In genomic region chr1:231656741-231657140, GRCh38 we compare ENCODE assay signal across 35 cellular contexts.
"Had no signal": no experiment of that assay in that cellular context is flagged by ENCODE, and none has a peak within 500 bp of the region (broad histone marks: within the 10 kb centered on the region; RNA-seq: fewer than 3 reads in every experiment).

No MANE protein-coding gene starts in this region.

- H3K27me3 ChIP-seq: MG63 had no signal

- H3K4me3 ChIP-seq: MG63 had no signal

- H3K9ac ChIP-seq: KMS-11 had no signal

- H3K36me3 ChIP-seq: MG63 had no signal

- DNase-seq: Karpas-422, Kasumi-1, MG63, MM.1S, MV-4-11, NCI-H1092, NCI-H1092 treated with DMSO at 0.1 percent for 48 hours, NCI-H1105, NCI-H1105 treated with DMSO at 0.1 percent for 48 hours, NCI-H1417, NCI-H1417 treated with DMSO at 0.1 percent for 48 hours, NCI-H1436, NCI-H1436 treated with DMSO at 0.1 percent for 48 hours, NCI-H146, NCI-H1694, NCI-H1694 treated with DMSO at 0.1 percent for 48 hours, NCI-H187, NCI-H187 treated with DMSO at 0.1 percent for 48 hours, NCI-H1930, NCI-H2029, NCI-H2029 treated with DMSO at 0.1 percent for 48 hours, NCI-H2081, NCI-H2081 treated with DMSO at 0.1 percent for 48 hours, NCI-H2107, NCI-H2171, NCI-H2171 treated with DMSO at 0.1 percent for 48 hours, NCI-H2227 treated with DMSO at 0.1 percent for 48 hours, NCI-H226, NCI-H345, NCI-H446, NCI-H446 treated with DMSO at 0.1 percent for 48 hours, NCI-H510A, NCI-H510A treated with DMSO at 0.1 percent for 48 hours, NCI-H524 had no signal

- H3K27ac ChIP-seq: KMS-11 had no signal

- H3K4me2 ChIP-seq: KMS-11 had no signal
